ENCODE assay signal across 27 cellular contexts in genomic region chr2:18762667-18763066, GRCh38.
DNase-seq lines count a peak whose midpoint lies in the region; ATAC-seq, FAIRE-seq and TF ChIP-seq lines count a peak whose summit lies in the region.
"Had no signal": no experiment of that assay in that cellular context is flagged by ENCODE, and none has a peak within 500 bp of the region (broad histone marks: within the 10 kb centered on the region; RNA-seq: fewer than 3 reads in every experiment).

No MANE protein-coding gene starts in this region.

- H3K79me2 ChIP-seq in ACC112 (ENCODE audit: control insufficient read depth, insufficient read depth, low read length, unreplicated experiment), result no peaks in the 10 kb centered on the region
- H3K79me2 ChIP-seq in GM23248 (ENCODE audit: insufficient read depth), result no peaks in the 10 kb centered on the region
- H3K79me2 ChIP-seq in hepatocyte, result no peaks in the 10 kb centered on the region

- H3K4me2 ChIP-seq in GM23248 (ENCODE audit: unreplicated experiment), result peak overlapping the region; percentile 5
- peak overlapping the region; percentile 14 for H3K4me2 ChIP-seq in hepatocyte
- H3K4me2 ChIP-seq: BLaER1 had no signal

- peak overlapping the region; percentile 54 for H3K27ac ChIP-seq in ACC112 (ENCODE audit: low read depth, low read length)
- H3K27ac ChIP-seq in GM23248, result no peak overlapping the region
- H3K27ac ChIP-seq in hepatocyte, result peak overlapping the region; percentile 5
- H3K27ac ChIP-seq in kidney (ENCODE audit: low read depth in 2 of 2, low read length in 2 of 2), result no peak overlapping the region
- H3K27ac ChIP-seq: ascending aorta, BLaER1, HL-60, pancreas, right atrium auricular region, SK-N-MC, suprapubic skin, upper lobe of right lung had no signal

- peak overlapping the region; percentile 36; the same call in 1 of the 2 replicates for H3K4me3 ChIP-seq in ACC112 (ENCODE audit: low read depth, low read length)
- no peak overlapping the region for H3K4me3 ChIP-seq in GM23248
- H3K4me3 ChIP-seq in adipocyte (ENCODE audit: low read length), result no peak overlapping the region
- H3K4me3 ChIP-seq in hepatocyte, result no peak overlapping the region
- H3K4me3 ChIP-seq in kidney (ENCODE audit: low read length in 2 of 2), result no peak overlapping the region
- H3K4me3 ChIP-seq: ascending aorta, BLaER1, GM12878, pancreas, right atrium auricular region, SK-N-MC, suprapubic skin, upper lobe of right lung had no signal

- in situ Hi-C loops in GM23248 (cut with MboI), result no loop called here

- H3K9me3 ChIP-seq in GM23248 (ENCODE audit: low read depth), result no peaks in the 10 kb centered on the region
- H3K9me3 ChIP-seq in adipocyte (ENCODE audit: control insufficient read depth, low read length), result peaks cover 4% of the 10 kb centered on the region
- H3K9me3 ChIP-seq in hepatocyte (ENCODE audit: low read depth), result no peaks in the 10 kb centered on the region
- H3K9me3 ChIP-seq in kidney (ENCODE audit: control insufficient read depth in 1 of 2, low read length in 2 of 2), result no peaks in the 10 kb centered on the region
- H3K9me3 ChIP-seq: ascending aorta, BLaER1, pancreas, right atrium auricular region, suprapubic skin, upper lobe of right lung had no signal

- WGBS in GM23248 (ENCODE audit: low coverage in 1 of 2, low lambda C conversion rate in 2 of 2, missing lambda C conversion rate in 2 of 2), 2 experiments, result 42 to 55% methylated on average over 1 of the region's 1 CpG
- WGBS in hepatocyte (ENCODE audit: low lambda C conversion rate, missing lambda C conversion rate), result 3% methylated on average over 1 of the region's 1 CpG

- H3K27me3 ChIP-seq in ACC112 (ENCODE audit: insufficient read depth, low read length) (no peaks in the 10 kb centered on the region), GM23248 (replicated peaks; ENCODE audit: insufficient read depth) (no peaks in the 10 kb centered on the region), adipocyte (replicated peaks; ENCODE audit: control insufficient read depth, insufficient read depth, low read length) (no peaks in the 10 kb centered on the region), hepatocyte (no peaks in the 10 kb centered on the region)
- H3K27me3 ChIP-seq: ascending aorta, BLaER1, pancreas, right atrium auricular region, suprapubic skin, upper lobe of right lung had no signal

- peaks cover 19% of the 10 kb centered on the region for H3K4me1 ChIP-seq in ACC112 (ENCODE audit: control insufficient read depth, insufficient read depth, low read length, unreplicated experiment)
- peaks cover 16% of the 10 kb centered on the region for H3K4me1 ChIP-seq in GM23248 (ENCODE audit: insufficient read depth)
- H3K4me1 ChIP-seq in adipocyte (ENCODE audit: control insufficient read depth, insufficient read depth, low read length), result peaks cover 17% of the 10 kb centered on the region
- H3K4me1 ChIP-seq in hepatocyte (ENCODE audit: insufficient read depth), result peaks cover 10% of the 10 kb centered on the region
- no peaks in the 10 kb centered on the region for H3K4me1 ChIP-seq in kidney (ENCODE audit: control insufficient read depth in 1 of 2, insufficient read depth in 1 of 2, low read depth in 1 of 2, low read length in 2 of 2)
- H3K4me1 ChIP-seq: ascending aorta, BLaER1, suprapubic skin, upper lobe of right lung had no signal

- no peak for DNase-seq in GM23248
- DNase-seq in adipocyte (ENCODE audit: low read depth), result peak; percentile 53
- DNase-seq in hepatocyte (ENCODE audit: low spot score), result no peak
- DNase-seq in activated effector memory CD4-positive, alpha-beta T cell treated with Interleukin-2 at 50 U/mL for 16 hours, result no peak
- DNase-seq in kidney, result no peak
- DNase-seq in NCI-H1436 (lab: John Stamatoyannopoulos, UW), result no peak
- DNase-seq: activated CD4-positive, CD25-positive, alpha-beta regulatory T cell treated with anti-CD3 and anti-CD28 coated beads, Interleukin-2, amount 50 U/mL, for 72 hours; activated CD8-positive, alpha-beta T cell treated with anti-CD3 and anti-CD28 coated beads for 36 hours; cerebellar nuclear complex; COR-L47; NCI-H1694 treated with DMSO at 0.1 percent for 48 hours; pancreas; RPMI8226; stimulated activated naive CD4-positive, alpha-beta T cell; T-helper 17 cell; upper lobe of right lung had no signal

- H4K20me1 ChIP-seq in GM23248 (ENCODE audit: insufficient read depth) (no peaks in the 10 kb centered on the region), hepatocyte (ENCODE audit: insufficient read depth, poor library complexity, severe bottlenecking) (no peaks in the 10 kb centered on the region)
- H4K20me1 ChIP-seq: BLaER1 had no signal

- H3K36me3 ChIP-seq in ACC112 (ENCODE audit: insufficient read depth, low read length) (peaks cover 7% of the 10 kb centered on the region; the same call in 1 of the 2 replicates), GM23248 (ENCODE audit: low read depth) (no peaks in the 10 kb centered on the region), adipocyte (ENCODE audit: control insufficient read depth, insufficient read depth, low read length, severe bottlenecking) (no peaks in the 10 kb centered on the region), hepatocyte (replicated peaks; ENCODE audit: insufficient read depth, low read depth) (no peaks in the 10 kb centered on the region), kidney (ENCODE audit: control insufficient read depth in 1 of 2, insufficient read depth in 2 of 2, low read length in 2 of 2) (no peaks in the 10 kb centered on the region)
- H3K36me3 ChIP-seq: ascending aorta, BLaER1, pancreas, right atrium auricular region, suprapubic skin, upper lobe of right lung had no signal

- intact Hi-C loops in kidney (cut with DNase I), result no loop called here

- H3K9me2 ChIP-seq in GM23248 (ENCODE audit: insufficient read depth), result no peaks in the 10 kb centered on the region
- no peaks in the 10 kb centered on the region for H3K9me2 ChIP-seq in hepatocyte (replicated peaks; ENCODE audit: insufficient read depth)

- H2AFZ ChIP-seq in ACC112 (ENCODE audit: low read length, unreplicated experiment) (peak overlapping the region; percentile 9), GM23248 (no peak overlapping the region), hepatocyte (no peak overlapping the region)

- H3K9ac ChIP-seq in GM23248 (no peak overlapping the region), adipocyte (ENCODE audit: low read length) (no peak overlapping the region), kidney (ENCODE audit: low read length in 2 of 2) (no peak overlapping the region)
- H3K9ac ChIP-seq: BLaER1 had no signal

- no peak for ATAC-seq in GM18873 (IDR thresholded peaks at IDR 0.05; ENCODE audit: low FRiP score, unreplicated experiment)
- ATAC-seq: activated CD8-positive, alpha-beta T cell treated with anti-CD3 and anti-CD28 coated beads for 36 hours; activated naive CD4-positive, alpha-beta T cell treated with anti-CD3 and anti-CD28 coated beads, Interleukin-2, amount 50 U/mL, for 72 hours; GM12878; natural killer cell treated with Interleukin-12 subunit alpha and Interleukin-12 subunit beta and Interleukin-15 and Interleukin-18, amount 100 ng/mL, for 72 hours; pancreas; T-helper 17 cell; upper lobe of right lung had no signal

- TF ChIP-seq CTCF in hepatocyte (IDR thresholded peaks at IDR 0.05; ENCODE audit: poor library complexity) (no peak), kidney (IDR thresholded peaks at IDR 0.05; ENCODE audit: borderline replicate concordance, extremely low read depth, insufficient read depth) (no peak)

- H3F3A ChIP-seq in GM23248 (ENCODE audit: insufficient read depth), result peaks cover 4% of the 10 kb centered on the region; the same call in 1 of the 2 replicates

- FAIRE-seq in kidney (lab: Jason Lieb, UNC), result no peak
- FAIRE-seq: GM12878, pancreas had no signal

Comparison
In these comparisons a context has a peak if more than half of its experiments do, and no peak if none do; other contexts are left out.
1. H3K27ac ChIP-seq: peak in ACC112 (single experiment) and hepatocyte (single experiment); none in GM23248 (single experiment) and kidney (0 of 2).